21 cellular contexts compared by ENCODE assay signal in genomic region chr20:17949899-17950298, GRCh38. TPM values are rescaled to one million over a fixed set of nuclear protein-coding genes. Genes with fewer than 3 reads are reported as not detected.
DNase-seq lines count a peak whose midpoint lies in the region; ATAC-seq, FAIRE-seq and TF ChIP-seq lines count a peak whose summit lies in the region.
"Had no signal": no experiment of that assay in that cellular context is flagged by ENCODE, and none has a peak within 500 bp of the region (broad histone marks: within the 10 kb centered on the region; RNA-seq: fewer than 3 reads in every experiment).

No MANE protein-coding gene starts in this region.

- no peak overlapping the region for H3K27ac ChIP-seq in A549
- H3K27ac ChIP-seq in MM.1S (ENCODE audit: low read length), result peak overlapping the region; percentile 15; the same call in 1 of the 2 replicates
- H3K27ac ChIP-seq in PC-3 (ENCODE audit: low read length), result no peak overlapping the region
- H3K27ac ChIP-seq: 22Rv1, KMS-11 had no signal

- POLR2A ChIA-PET in activated CD8-positive, alpha-beta T cell treated with anti-CD3 and anti-CD28 coated beads, Interleukin-2, amount 10 ng/mL, durations not matched to agents 7 days and 5 days (lab: Charles Lee), result no interaction called here
- POLR2A ChIA-PET in activated CD8-positive, alpha-beta T cell treated with anti-CD3 and anti-CD28 coated beads for 36 hours (lab: Charles Lee), result interaction anchor here (2.8 kb wide), 1 partner anchor 14 kb away, joined by 10 read pairs; no protein-coding TSS in a partner anchor
- POLR2A ChIA-PET in A549 (lab: Yijun Ruan, JAX), result no interaction called here
- POLR2A ChIA-PET in PC-3 (lab: Charles Lee; ENCODE audit: unreplicated experiment), result no interaction called here

- H3K36me3 ChIP-seq in MM.1S (replicated peaks; ENCODE audit: insufficient read depth, low read length) (peaks cover 66% of the 10 kb centered on the region), PC-3 (ENCODE audit: low read depth, low read length) (peaks cover 98% of the 10 kb centered on the region)

- ATAC-seq in activated CD8-positive, alpha-beta T cell treated with anti-CD3 and anti-CD28 coated beads, Interleukin-2, amount 10 ng/mL, durations not matched to agents 7 days and 5 days, result no peak
- ATAC-seq in activated CD8-positive, alpha-beta T cell treated with anti-CD3 and anti-CD28 coated beads for 36 hours, result no peak
- ATAC-seq in A549 (no peak), GM21423 (IDR thresholded peaks at IDR 0.05; ENCODE audit: unreplicated experiment) (no peak), PC-3 (no peak)
- ATAC-seq: GM12878 had no signal

- no peak for TF ChIP-seq CTCF in activated CD8-positive, alpha-beta T cell treated with anti-CD3 and anti-CD28 coated beads for 36 hours (IDR thresholded peaks at IDR 0.05)
- no peak for TF ChIP-seq CTCF in A549 (IDR thresholded peaks at IDR 0.05)
- no peak for TF ChIP-seq CTCF in MM.1S (IDR thresholded peaks at IDR 0.05; ENCODE audit: low read length)
- TF ChIP-seq CTCF in PC-3 (conservative IDR thresholded peaks at IDR 0.05; ENCODE audit: low read depth, low read length), result no peak

- no peak for DNase-seq in activated CD8-positive, alpha-beta T cell treated with anti-CD3 and anti-CD28 coated beads, Interleukin-2, amount 10 ng/mL, durations not matched to agents 7 days and 5 days
- DNase-seq in activated CD8-positive, alpha-beta T cell treated with anti-CD3 and anti-CD28 coated beads for 36 hours, result no peak
- DNase-seq in A549 (ENCODE audit: low read depth in 1 of 2, low spot score in 1 of 2) (no peak), GM19239 (ENCODE audit: insufficient read length, low spot score) (no peak), MM.1S (no peak), PC-3 (no peak), NCI-H526 treated with DMSO at 0.1 percent for 48 hours (lab: John Stamatoyannopoulos, UW) (no peak)
- DNase-seq: C1 segment of cervical spinal cord; Caco-2; CD4-positive, alpha-beta T cell; DMS153; DMS79 treated with DMSO at 0.1 percent for 48 hours; EL; H9 had no signal

- WGBS in A549 (ENCODE audit: missing lambda C conversion rate), result 92% methylated on average over 4 of the region's 4 CpGs

- H3K9me3 ChIP-seq in A549, result no peaks in the 10 kb centered on the region
- no peaks in the 10 kb centered on the region for H3K9me3 ChIP-seq in MM.1S (replicated peaks; ENCODE audit: insufficient read depth, low read length)
- H3K9me3 ChIP-seq in PC-3 (ENCODE audit: low read length), result no peaks in the 10 kb centered on the region
- H3K9me3 ChIP-seq: Caco-2 had no signal

- intact Hi-C loops in activated CD8-positive, alpha-beta T cell treated with anti-CD3 and anti-CD28 coated beads for 36 hours (cut with micrococcal nuclease), result no loop called here
- intact Hi-C loops in PC-3 (cut with micrococcal nuclease), result no loop called here

- CTCF ChIA-PET in activated CD8-positive, alpha-beta T cell treated with anti-CD3 and anti-CD28 coated beads, Interleukin-2, amount 10 ng/mL, durations not matched to agents 7 days and 5 days (lab: Charles Lee), result interaction anchor here (1.6 to 3.1 kb wide), 2 partner anchors 8 to 11 kb away, joined by 4 to 12 read pairs; no protein-coding TSS in a partner anchor
- CTCF ChIA-PET in activated CD8-positive, alpha-beta T cell treated with anti-CD3 and anti-CD28 coated beads for 36 hours (lab: Charles Lee), result interaction anchor here (6.5 kb wide), 1 partner anchor 12 kb away, joined by 35 read pairs; no protein-coding TSS in a partner anchor
- CTCF ChIA-PET in A549 (lab: Yijun Ruan, JAX), result interaction anchor here (0.6 to 3.3 kb wide), 4 partner anchors 8 to 536 kb away, joined by 3 to 14 read pairs (median 8); no protein-coding TSS in a partner anchor
- CTCF ChIA-PET in PC-3 (lab: Charles Lee), result no interaction called here

- no peak overlapping the region for H3K4me3 Mint-ChIP-seq in activated CD8-positive, alpha-beta T cell treated with anti-CD3 and anti-CD28 coated beads, Interleukin-2, amount 10 ng/mL, durations not matched to agents 7 days and 5 days
- no peak overlapping the region for H3K4me3 Mint-ChIP-seq in activated CD8-positive, alpha-beta T cell treated with anti-CD3 and anti-CD28 coated beads for 36 hours
- H3K4me3 Mint-ChIP-seq: B cell; CD4-positive, alpha-beta T cell; H9 had no signal

- no peaks in the 10 kb centered on the region for H3K27me3 ChIP-seq in MM.1S (replicated peaks; ENCODE audit: insufficient read depth, low read length)
- H3K27me3 ChIP-seq in PC-3 (ENCODE audit: low read length), result no peaks in the 10 kb centered on the region

- no peak for TF ChIP-seq RAD21 in A549 (conservative IDR thresholded peaks at IDR 0.05 in 1 of 2, IDR thresholded peaks at IDR 0.05 in 1 of 2)

- H3K4me3 ChIP-seq in A549 (no peak overlapping the region), MM.1S (ENCODE audit: low read length) (no peak overlapping the region), PC-3 (ENCODE audit: low read length) (no peak overlapping the region)
- H3K4me3 ChIP-seq: GM12878 had no signal

- H3K9ac ChIP-seq in MM.1S (ENCODE audit: low read length) (no peak overlapping the region), PC-3 (ENCODE audit: low read length) (no peak overlapping the region)
- H3K9ac ChIP-seq: KMS-11 had no signal

- H3K4me1 ChIP-seq in A549 (no peaks in the 10 kb centered on the region), MM.1S (ENCODE audit: low read length) (peaks cover 41% of the 10 kb centered on the region), PC-3 (ENCODE audit: insufficient read depth, low read length) (no peaks in the 10 kb centered on the region)
- H3K4me1 ChIP-seq: Caco-2 had no signal

- peak overlapping the region; percentile 14 for H3K27ac Mint-ChIP-seq in activated CD8-positive, alpha-beta T cell treated with anti-CD3 and anti-CD28 coated beads, Interleukin-2, amount 10 ng/mL, durations not matched to agents 7 days and 5 days
- H3K27ac Mint-ChIP-seq in activated CD8-positive, alpha-beta T cell treated with anti-CD3 and anti-CD28 coated beads for 36 hours, result no peak overlapping the region
- H3K27ac Mint-ChIP-seq: B cell; CD4-positive, alpha-beta T cell had no signal

- H2AFZ ChIP-seq in MM.1S (ENCODE audit: low read length), result no peak overlapping the region
- H2AFZ ChIP-seq in PC-3 (ENCODE audit: low read length), result no peak overlapping the region

- H3K79me2 ChIP-seq in MM.1S (ENCODE audit: low read length) (peaks cover 100% of the 10 kb centered on the region), PC-3 (ENCODE audit: low read length) (peaks cover 40% of the 10 kb centered on the region)

- TF ChIP-seq EP300 in A549 (IDR thresholded peaks at IDR 0.05), result no peak

- no peaks in the 10 kb centered on the region for H3K27me3 Mint-ChIP-seq in activated CD8-positive, alpha-beta T cell treated with anti-CD3 and anti-CD28 coated beads, Interleukin-2, amount 10 ng/mL, durations not matched to agents 7 days and 5 days (ENCODE audit: low read depth)
- H3K27me3 Mint-ChIP-seq in activated CD8-positive, alpha-beta T cell treated with anti-CD3 and anti-CD28 coated beads for 36 hours, result no peaks in the 10 kb centered on the region
- H3K27me3 Mint-ChIP-seq: B cell; CD4-positive, alpha-beta T cell had no signal

- H4K20me1 ChIP-seq in MM.1S (ENCODE audit: insufficient read depth, low read length) (peaks cover 19% of the 10 kb centered on the region; the same call in 1 of the 2 replicates), PC-3 (ENCODE audit: low read length) (peaks cover 50% of the 10 kb centered on the region)

- no peak for FAIRE-seq in A549 (lab: Jason Lieb, UNC)
- peak; percentile 31 for FAIRE-seq in GM19239 (lab: Jason Lieb, UNC)
- FAIRE-seq: D721Med, GM12878, H1 had no signal

- no TSS peak for BruUV-seq in PC-3 (replicated peaks; lab: Mats Ljungman, UMichigan)

- H3F3A ChIP-seq in MM.1S (ENCODE audit: insufficient read depth, low read length), result peaks cover 61% of the 10 kb centered on the region
- H3F3A ChIP-seq in PC-3 (ENCODE audit: low read length, unreplicated experiment), result no peaks in the 10 kb centered on the region

- H3K9me3 Mint-ChIP-seq in activated CD8-positive, alpha-beta T cell treated with anti-CD3 and anti-CD28 coated beads, Interleukin-2, amount 10 ng/mL, durations not matched to agents 7 days and 5 days (ENCODE audit: insufficient read depth), result no peaks in the 10 kb centered on the region
- H3K9me3 Mint-ChIP-seq in activated CD8-positive, alpha-beta T cell treated with anti-CD3 and anti-CD28 coated beads for 36 hours, result no peaks in the 10 kb centered on the region
- H3K9me3 Mint-ChIP-seq: CD4-positive, alpha-beta T cell; H9 had no signal

- H3K36me3 Mint-ChIP-seq in activated CD8-positive, alpha-beta T cell treated with anti-CD3 and anti-CD28 coated beads, Interleukin-2, amount 10 ng/mL, durations not matched to agents 7 days and 5 days (ENCODE audit: low read depth), result peaks cover 94% of the 10 kb centered on the region
- H3K36me3 Mint-ChIP-seq in activated CD8-positive, alpha-beta T cell treated with anti-CD3 and anti-CD28 coated beads for 36 hours (ENCODE audit: low read depth), result peaks cover 90% of the 10 kb centered on the region

- peaks cover 12% of the 10 kb centered on the region for H3K4me1 Mint-ChIP-seq in activated CD8-positive, alpha-beta T cell treated with anti-CD3 and anti-CD28 coated beads, Interleukin-2, amount 10 ng/mL, durations not matched to agents 7 days and 5 days (ENCODE audit: low read depth)
- peaks cover 3% of the 10 kb centered on the region for H3K4me1 Mint-ChIP-seq in activated CD8-positive, alpha-beta T cell treated with anti-CD3 and anti-CD28 coated beads for 36 hours (ENCODE audit: low read depth)

- H3K4me2 ChIP-seq in A549 (no peak overlapping the region), MM.1S (ENCODE audit: low read depth, low read length) (no peak overlapping the region), PC-3 (ENCODE audit: low read length) (no peak overlapping the region)
- H3K4me2 ChIP-seq: KMS-11 had no signal

- TF ChIP-seq POLR2A in A549 (IDR thresholded peaks at IDR 0.05; ENCODE audit: low read length), result no peak

- H3K9me2 ChIP-seq in MM.1S (replicated peaks; ENCODE audit: insufficient read depth, low read length) (no peaks in the 10 kb centered on the region), PC-3 (replicated peaks; ENCODE audit: low read length) (no peaks in the 10 kb centered on the region)

RNA-seq across cellular contexts. Expression of gene SNX5, which starts 18.7 kb away (rescaled TPM):
- 100 to 1,000 TPM; 168 to 177 TPM for total RNA-seq in activated CD8-positive, alpha-beta T cell treated with anti-CD3 and anti-CD28 coated beads, Interleukin-2, amount 10 ng/mL, durations not matched to agents 7 days and 5 days
- total RNA-seq in activated CD8-positive, alpha-beta T cell treated with anti-CD3 and anti-CD28 coated beads for 36 hours, result 100 to 1,000 TPM; 222 to 249 TPM
- polyA plus RNA-seq in A549 (2011; rRNA removed), result 275 and 342 TPM in 2 replicates
- 210 and 229 TPM in 2 replicates for polyA plus RNA-seq in A549 (2012; cell fraction: cytosol; rRNA removed)
- polyA plus RNA-seq in A549 (2012; cell fraction: nucleus; rRNA removed), result 367 and 371 TPM in 2 replicates
- polyA plus RNA-seq in A549 (2017; fragmentation: RNase III; extraction: RNeasy Plus Mini Kit Qiagen cat#74134 plus additional on column Dnase treatment), result 225 to 250 TPM (median 240 TPM) in 3 replicates
- polyA minus RNA-seq in A549 (2011; rRNA and poly(A)+ RNA removed), result 132 and 152 TPM in 2 replicates
- total RNA-seq in PC-3 (2014; rRNA removed), result 159 and 189 TPM in 2 replicates

RNA-seq across cellular contexts. Expression of gene MGME1, which starts 18.9 kb away (rescaled TPM):
- 10 to 100 TPM; 39.4 to 46.9 TPM for total RNA-seq in activated CD8-positive, alpha-beta T cell treated with anti-CD3 and anti-CD28 coated beads, Interleukin-2, amount 10 ng/mL, durations not matched to agents 7 days and 5 days
- total RNA-seq in activated CD8-positive, alpha-beta T cell treated with anti-CD3 and anti-CD28 coated beads for 36 hours, result 10 to 100 TPM; 28.2 to 30.5 TPM
- 41.8 and 47.9 TPM in 2 replicates for polyA plus RNA-seq in A549 (2011; rRNA removed)
- 13.0 and 14.1 TPM in 2 replicates for polyA plus RNA-seq in A549 (2012; cell fraction: cytosol; rRNA removed)
- 14.4 and 21.3 TPM in 2 replicates for polyA plus RNA-seq in A549 (2012; cell fraction: nucleus; rRNA removed)
- polyA plus RNA-seq in A549 (2017; fragmentation: RNase III; extraction: RNeasy Plus Mini Kit Qiagen cat#74134 plus additional on column Dnase treatment), result 46.6 to 49.7 TPM (median 46.9 TPM) in 3 replicates
- polyA minus RNA-seq in A549 (2011; rRNA and poly(A)+ RNA removed), result 26.2 and 26.5 TPM in 2 replicates
- 15.1 and 18.8 TPM in 2 replicates for total RNA-seq in PC-3 (2014; rRNA removed)
